11 cellular contexts compared by ENCODE assay signal in genomic region chr10:93420091-93420490, GRCh38.
DNase-seq lines count a peak whose midpoint lies in the region; ATAC-seq lines count a peak whose summit lies in the region.
"Had no signal": no experiment of that assay in that cellular context is flagged by ENCODE, and none has a peak within 500 bp of the region (broad histone marks: within the 10 kb centered on the region; RNA-seq: fewer than 3 reads in every experiment).

No MANE protein-coding gene starts in this region.

- no peaks in the 10 kb centered on the region for H3K9me3 ChIP-seq in BLaER1 treated with 17β-estradiol and CSF1 and Interleukin-3, amounts not matched to agents 10 nM and 100 nM (replicated peaks in 1 of 11)
- H3K9me3 ChIP-seq in neuronal stem cell (replicated peaks in 1 of 2; ENCODE audit: control insufficient read depth in 2 of 2, insufficient read depth in 1 of 2, low read depth in 1 of 2, low read length in 2 of 2), result no peaks in the 10 kb centered on the region

- peak; percentile 30 for ATAC-seq in Right ventricle myocardium superior (ENCODE audit: poor library complexity)
- ATAC-seq: T-helper 17 cell had no signal

- no peak overlapping the region for H4K91ac ChIP-seq in neuronal stem cell (ENCODE audit: low read depth, low read length, poor library complexity)

- no peak overlapping the region for H3K14ac ChIP-seq in neuronal stem cell (ENCODE audit: low read length)

- peaks cover 28 to 67% (median 34%) of the 10 kb centered on the region in 10 experiments for H3K4me1 ChIP-seq in BLaER1 treated with 17β-estradiol and CSF1 and Interleukin-3, amounts not matched to agents 10 nM and 100 nM
- peaks cover 19 to 20% of the 10 kb centered on the region in 2 donors for H3K4me1 ChIP-seq in neuronal stem cell (ENCODE audit: control insufficient read depth in 2 of 2, insufficient read depth in 1 of 2, low read depth in 1 of 2, low read length in 2 of 2)

- WGBS in neuronal stem cell (ENCODE audit: extremely low coverage in 2 of 2, insufficient read length in 2 of 2, insufficient replicate concordance in 1 of 2), 2 donors, result no CpG with 5 or more reads among the region's 5 CpGs

- no peak overlapping the region for H2AFZ ChIP-seq in neuronal stem cell (ENCODE audit: low read length)

- no peak overlapping the region for H3K18ac ChIP-seq in neuronal stem cell (ENCODE audit: low read length)

- H3K27ac ChIP-seq in BLaER1 treated with 17β-estradiol and CSF1 and Interleukin-3, amounts not matched to agents 10 nM and 100 nM, result peak overlapping the region in 1 of 11 experiments; percentile 11; a peak in 2 of 22 replicates
- peak overlapping the region; percentile 67 for H3K27ac ChIP-seq in neuronal stem cell (replicated peaks; ENCODE audit: low read length)

- DNase-seq in NCI-H69 (lab: John Stamatoyannopoulos, UW) (peak; percentile 76), Right ventricle myocardium superior (no peak), neuronal stem cell (ENCODE audit: low spot score) (peak; percentile 70), NCI-H774 (lab: John Stamatoyannopoulos, UW) (no peak), NCI-H510A treated with DMSO at 0.1 percent for 48 hours (lab: John Stamatoyannopoulos, UW) (no peak), COLO829 (ENCODE audit: low spot score) (no peak)
- no peak for DNase-seq in effector CD4-positive, alpha-beta T cell
- DNase-seq: MM.1S, T-helper 17 cell had no signal

- H3K79me1 ChIP-seq in neuronal stem cell (ENCODE audit: low read depth, low read length), result no peaks in the 10 kb centered on the region

- no peak overlapping the region for H2BK5ac ChIP-seq in neuronal stem cell (ENCODE audit: low read length)

- no peak overlapping the region for H3K4ac ChIP-seq in neuronal stem cell (ENCODE audit: low read length)

- no peak overlapping the region for H3K23ac ChIP-seq in neuronal stem cell (ENCODE audit: low read depth, low read length, poor library complexity)

- H2BK12ac ChIP-seq in neuronal stem cell (ENCODE audit: low read length), result no peak overlapping the region

- intact Hi-C loops in Right ventricle myocardium superior (cut with DNase I), result no loop called here

- no peak overlapping the region for H2AK5ac ChIP-seq in neuronal stem cell (ENCODE audit: low read depth, low read length)

- H3K4me3 ChIP-seq in BLaER1 treated with 17β-estradiol and CSF1 and Interleukin-3, amounts not matched to agents 10 nM and 100 nM, result no peak overlapping the region
- no peak overlapping the region for H3K4me3 ChIP-seq in neuronal stem cell (ENCODE audit: low read length in 2 of 2)
- H3K4me3 ChIP-seq: skin epidermis had no signal

- H2BK120ac ChIP-seq in neuronal stem cell (ENCODE audit: low read depth, low read length), result no peak overlapping the region

- H4K20me1 ChIP-seq in BLaER1 treated with 17β-estradiol and CSF1 and Interleukin-3, amounts not matched to agents 10 nM and 100 nM, result no peaks in the 10 kb centered on the region

- H3K27me3 ChIP-seq in BLaER1 treated with 17β-estradiol and CSF1 and Interleukin-3, amounts not matched to agents 10 nM and 100 nM, result 0 out of 22 replicates have a peak, but pooled peaks cover 0 to 3% (median 0%) of the 10 kb centered on the region in 11 experiments
- H3K27me3 ChIP-seq in neuronal stem cell (ENCODE audit: control insufficient read depth in 3 of 3, insufficient read depth in 3 of 3, low read depth in 1 of 3, low read length in 3 of 3), result no peaks in the 10 kb centered on the region

- peak overlapping the region; percentile 40 to 91 (median 60); a peak in 21 of 22 replicates for H3K4me2 ChIP-seq in BLaER1 treated with 17β-estradiol and CSF1 and Interleukin-3, amounts not matched to agents 10 nM and 100 nM
- H3K4me2 ChIP-seq in neuronal stem cell (ENCODE audit: insufficient read depth, low read length, poor library complexity, severe bottlenecking), result peak overlapping the region; percentile 15

- H3K36me3 ChIP-seq in BLaER1 treated with 17β-estradiol and CSF1 and Interleukin-3, amounts not matched to agents 10 nM and 100 nM, result no peaks in the 10 kb centered on the region; a peak in 1 of 22 replicates
- H3K36me3 ChIP-seq in neuronal stem cell (replicated peaks in 1 of 2; ENCODE audit: control insufficient read depth in 2 of 2, insufficient read depth in 2 of 2, low read length in 2 of 2), result peaks cover 0 to 2% of the 10 kb centered on the region in 2 donors

- H4K8ac ChIP-seq in neuronal stem cell (ENCODE audit: low read depth, low read length), result no peak overlapping the region

- H2BK15ac ChIP-seq in neuronal stem cell (ENCODE audit: low read length), result no peak overlapping the region

- peak overlapping the region in 3 of 11 experiments; percentile 6 to 16 (median 8); a peak in 2 of 22 replicates for H3K9ac ChIP-seq in BLaER1 treated with 17β-estradiol and CSF1 and Interleukin-3, amounts not matched to agents 10 nM and 100 nM
- H3K9ac ChIP-seq in neuronal stem cell (ENCODE audit: low read depth, low read length, poor library complexity), result no peak overlapping the region

Comparison
In these comparisons a context has a peak if more than half of its experiments do, and no peak if none do; other contexts are left out.
1. DNase-seq: peak in NCI-H69 (single experiment) and neuronal stem cell (single experiment); none in Right ventricle myocardium superior (single experiment), effector CD4-positive, alpha-beta T cell (single experiment), NCI-H774 (single experiment), NCI-H510A treated with DMSO at 0.1 percent for 48 hours (single experiment) and COLO829 (single experiment).